In genomic region chr7:63043657-63044543, GRCh38 we compare ENCODE assay signal across 20 cellular contexts.
A peak's percentile ranks its signal among the peaks of the same experiment; 100 is the strongest.
DNase-seq lines count a peak whose midpoint lies in the region; ATAC-seq and TF ChIP-seq lines count a peak whose summit lies in the region.
"Had no signal": no experiment of that assay in that cellular context is flagged by ENCODE, and none has a peak within 500 bp of the region (broad histone marks: within the 10 kb centered on the region; RNA-seq: fewer than 3 reads in every experiment).

No MANE protein-coding gene starts in this region.

- DNase-seq in activated CD8-positive, alpha-beta memory T cell treated with anti-CD3 and anti-CD28 coated beads for 24 hours = peak; percentile 33
- DNase-seq in activated CD8-positive, alpha-beta memory T cell treated with anti-CD3 and anti-CD28 coated beads, Interleukin-2, amount 50 U/mL, for 4 hours = no peak
- DNase-seq in islet precursor cell (peak; percentile 27), osteocyte (ENCODE audit: extremely low spot score, unreplicated experiment) (peak; percentile 84), type B pancreatic cell (ENCODE audit: extremely low spot score, unreplicated experiment) (peak; percentile 54), T-helper 9 cell (no peak), NCI-H2196 (lab: John Stamatoyannopoulos, UW; ENCODE audit: unreplicated experiment) (no peak)
- no peak for DNase-seq in naive thymus-derived CD4-positive, alpha-beta T cell
- DNase-seq: Calu3, DMS79 treated with DMSO at 0.1 percent for 48 hours, GF-D8, GOT3, H7, HFFc6 had no signal

- TF ChIP-seq CTCF in osteocyte (IDR thresholded peaks at IDR 0.05) (no peak), type B pancreatic cell (conservative IDR thresholded peaks at IDR 0.05) (no peak)

- H3K4me1 Mint-ChIP-seq in osteocyte (ENCODE audit: unreplicated experiment) (no peaks in the 10 kb centered on the region), type B pancreatic cell (ENCODE audit: unreplicated experiment) (no peaks in the 10 kb centered on the region)
- H3K4me1 Mint-ChIP-seq in naive thymus-derived CD4-positive, alpha-beta T cell = no peaks in the 10 kb centered on the region

- CTCF ChIA-PET in naive thymus-derived CD4-positive, alpha-beta T cell (lab: Charles Lee) = no interaction called here

- POLR2A ChIA-PET in naive thymus-derived CD4-positive, alpha-beta T cell (lab: Charles Lee) = no interaction called here

- ATAC-seq in naive thymus-derived CD4-positive, alpha-beta T cell = no peak
- ATAC-seq: A549; CD8-positive, alpha-beta T cell; HCT116 had no signal

- H3K4me3 ChIP-seq in naive thymus-derived CD4-positive, alpha-beta T cell (ENCODE audit: low read length) = no peak overlapping the region
- H3K4me3 ChIP-seq: A549; BLaER1 treated with 17β-estradiol and CSF1 and Interleukin-3, amounts not matched to agents 10 nM and 100 nM had no signal

- no peak overlapping the region for H3K27ac Mint-ChIP-seq in osteocyte (ENCODE audit: unreplicated experiment)
- no peak overlapping the region for H3K27ac Mint-ChIP-seq in type B pancreatic cell
- H3K27ac Mint-ChIP-seq in naive thymus-derived CD4-positive, alpha-beta T cell = no peak overlapping the region
- H3K27ac Mint-ChIP-seq: CD8-positive, alpha-beta T cell; HFFc6 had no signal

- H3K27me3 ChIP-seq in naive thymus-derived CD4-positive, alpha-beta T cell (ENCODE audit: control insufficient read depth in 2 of 2, insufficient read depth in 2 of 2, low read length in 2 of 2) = no peaks in the 10 kb centered on the region
- H3K27me3 ChIP-seq: BLaER1 treated with 17β-estradiol and CSF1 and Interleukin-3, amounts not matched to agents 10 nM and 100 nM had no signal

- no peaks in the 10 kb centered on the region for H3K4me1 ChIP-seq in naive thymus-derived CD4-positive, alpha-beta T cell (ENCODE audit: control insufficient read depth in 2 of 2, insufficient read depth in 2 of 2, low read length in 2 of 2)
- H3K4me1 ChIP-seq: A549; BLaER1 treated with 17β-estradiol and CSF1 and Interleukin-3, amounts not matched to agents 10 nM and 100 nM had no signal

- no peak overlapping the region for H3K4me3 Mint-ChIP-seq in osteocyte (ENCODE audit: unreplicated experiment)
- no peak overlapping the region for H3K4me3 Mint-ChIP-seq in type B pancreatic cell
- no peak overlapping the region for H3K4me3 Mint-ChIP-seq in naive thymus-derived CD4-positive, alpha-beta T cell
- H3K4me3 Mint-ChIP-seq: CD8-positive, alpha-beta T cell; HFFc6 had no signal

- H3K27me3 Mint-ChIP-seq in osteocyte (ENCODE audit: unreplicated experiment) (no peaks in the 10 kb centered on the region), type B pancreatic cell (no peaks in the 10 kb centered on the region)
- no peaks in the 10 kb centered on the region for H3K27me3 Mint-ChIP-seq in naive thymus-derived CD4-positive, alpha-beta T cell

- H3K9me3 Mint-ChIP-seq in osteocyte (ENCODE audit: unreplicated experiment) = peaks cover 49% of the 10 kb centered on the region
- peaks cover 17% of the 10 kb centered on the region for H3K9me3 Mint-ChIP-seq in type B pancreatic cell
- H3K9me3 Mint-ChIP-seq in naive thymus-derived CD4-positive, alpha-beta T cell = peaks cover 8 to 58% (median 28%) of the 10 kb centered on the region in 11 donors

- no peak overlapping the region for H3K27ac ChIP-seq in naive thymus-derived CD4-positive, alpha-beta T cell (ENCODE audit: low read depth, low read length)
- H3K27ac ChIP-seq: 22Rv1; A549; BLaER1 treated with 17β-estradiol and CSF1 and Interleukin-3, amounts not matched to agents 10 nM and 100 nM; HL-60 had no signal

- intact Hi-C loops in naive thymus-derived CD4-positive, alpha-beta T cell (cut with micrococcal nuclease) = no loop called here

- peaks cover 0 to 37% (median 0%) of the 10 kb centered on the region in 3 experiments for H3K9me3 ChIP-seq in naive thymus-derived CD4-positive, alpha-beta T cell (ENCODE audit: control insufficient read depth in 2 of 3, low read length in 3 of 3)
- H3K9me3 ChIP-seq: A549 had no signal

- no peaks in the 10 kb centered on the region for H3K36me3 ChIP-seq in naive thymus-derived CD4-positive, alpha-beta T cell (ENCODE audit: control insufficient read depth in 2 of 3, insufficient read depth in 3 of 3, low read length in 3 of 3)
- H3K36me3 ChIP-seq: BLaER1 treated with 17β-estradiol and CSF1 and Interleukin-3, amounts not matched to agents 10 nM and 100 nM had no signal

- H3K36me3 Mint-ChIP-seq in osteocyte (ENCODE audit: unreplicated experiment) (peaks cover 3% of the 10 kb centered on the region), type B pancreatic cell (no peaks in the 10 kb centered on the region)
- H3K36me3 Mint-ChIP-seq in naive thymus-derived CD4-positive, alpha-beta T cell = peaks cover 0 to 8% (median 3%) of the 10 kb centered on the region in 5 donors
- H3K36me3 Mint-ChIP-seq: CD8-positive, alpha-beta T cell had no signal

Comparison
In these comparisons a context has a peak if more than half of its experiments do, and no peak if none do; other contexts are left out.
1. DNase-seq: peak in activated CD8-positive, alpha-beta memory T cell treated with anti-CD3 and anti-CD28 coated beads for 24 hours (single experiment), islet precursor cell (single experiment), osteocyte (single experiment) and type B pancreatic cell (single experiment); none in activated CD8-positive, alpha-beta memory T cell treated with anti-CD3 and anti-CD28 coated beads, Interleukin-2, amount 50 U/mL, for 4 hours (single experiment), T-helper 9 cell (single experiment), NCI-H2196 (single experiment) and naive thymus-derived CD4-positive, alpha-beta T cell (0 of 9).